In genomic region chr7:130489140-130489967, GRCh38 we compare ENCODE assay signal across 10 cellular contexts. TPM values are rescaled to one million over a fixed set of nuclear protein-coding genes. Genes with fewer than 3 reads are reported as not detected.
DNase-seq lines count a peak whose midpoint lies in the region; TF ChIP-seq lines count a peak whose summit lies in the region.
"Had no signal": no experiment of that assay in that cellular context is flagged by ENCODE, and none has a peak within 500 bp of the region (broad histone marks: within the 10 kb centered on the region; RNA-seq: fewer than 3 reads in every experiment).

No MANE protein-coding gene starts in this region.

- no peaks in the 10 kb centered on the region for H3K27me3 ChIP-seq in A673 (replicated peaks; ENCODE audit: insufficient read depth, low read depth, low read length, poor library complexity)
- no peaks in the 10 kb centered on the region for H3K27me3 ChIP-seq in Loucy (ENCODE audit: insufficient read depth, low read length, poor library complexity, severe bottlenecking)
- peaks cover 6% of the 10 kb centered on the region for H3K27me3 ChIP-seq in CD4-positive, alpha-beta memory T cell (ENCODE audit: insufficient read depth, low read length)
- H3K27me3 ChIP-seq in HAP-1 (ENCODE audit: low read depth): peaks cover 27% of the 10 kb centered on the region

- H2AFZ ChIP-seq in Loucy (ENCODE audit: low read length): no peak overlapping the region

- no peaks in the 10 kb centered on the region for H4K20me1 ChIP-seq in Loucy (ENCODE audit: insufficient read depth, low read length, poor library complexity, severe bottlenecking)

- H3K4me2 ChIP-seq in Loucy (ENCODE audit: low read depth, low read length, poor library complexity, severe bottlenecking): peak overlapping the region; percentile 87

- no peaks in the 10 kb centered on the region for H3K9me3 Mint-ChIP-seq in mesothelial cell of epicardium
- H3K9me3 Mint-ChIP-seq in CD4-positive, alpha-beta memory T cell: peaks cover 0 to 2% (median 0%) of the 10 kb centered on the region in 8 donors

- intact Hi-C loops in A673 (cut with micrococcal nuclease; ENCODE audit: unreplicated experiment): no loop called here
- intact Hi-C loops in CD4-positive, alpha-beta memory T cell (cut with micrococcal nuclease): no loop called here

- peaks cover 50% of the 10 kb centered on the region for H3K79me2 ChIP-seq in Loucy (ENCODE audit: insufficient read depth, low read length)

- H3K4me1 ChIP-seq in A673 (ENCODE audit: insufficient read depth, low read length, poor library complexity, severe bottlenecking): peaks cover 3% of the 10 kb centered on the region
- peaks cover 27% of the 10 kb centered on the region for H3K4me1 ChIP-seq in Loucy (ENCODE audit: insufficient read depth, low read length, poor library complexity, severe bottlenecking)
- peaks cover 18% of the 10 kb centered on the region for H3K4me1 ChIP-seq in CD4-positive, alpha-beta memory T cell (ENCODE audit: insufficient read depth, low read length)
- peaks cover 6% of the 10 kb centered on the region for H3K4me1 ChIP-seq in HAP-1

- H3K36me3 ChIP-seq in A673 (ENCODE audit: insufficient read depth, low read length, poor library complexity, severe bottlenecking): no peaks in the 10 kb centered on the region
- H3K36me3 ChIP-seq in Loucy (ENCODE audit: insufficient read depth, low read length): no peaks in the 10 kb centered on the region
- no peaks in the 10 kb centered on the region for H3K36me3 ChIP-seq in CD4-positive, alpha-beta memory T cell (ENCODE audit: insufficient read depth, low read length)
- H3K36me3 ChIP-seq in HAP-1 (replicated peaks): no peaks in the 10 kb centered on the region
- H3K36me3 ChIP-seq: transverse colon had no signal

- H3K36me3 Mint-ChIP-seq in mesothelial cell of epicardium: no peaks in the 10 kb centered on the region
- no peaks in the 10 kb centered on the region for H3K36me3 Mint-ChIP-seq in CD4-positive, alpha-beta memory T cell

- no TSS peak for BruUV-seq in A673 (replicated peaks; lab: Mats Ljungman, UMichigan)

- peak; percentile 30 for DNase-seq in A673 (ENCODE audit: low spot score)
- peak; percentile 92 for DNase-seq in choroid plexus epithelial cell (ENCODE audit: low read depth)
- peak in 1 of 2 experiments; percentile 51 for DNase-seq in mesothelial cell of epicardium (ENCODE audit: low spot score in 2 of 2, unreplicated experiment in 2 of 2)
- DNase-seq in NCI-H146 (lab: John Stamatoyannopoulos, UW): no peak
- DNase-seq in CD4-positive, alpha-beta memory T cell: no peak
- no peak for DNase-seq in HAP-1 (ENCODE audit: low spot score in 2 of 2)
- no peak for DNase-seq in stimulated activated CD4-positive, alpha-beta T cell treated with anti-CD3 and anti-CD28 coated beads, Interleukin-1b, Interleukin-23, amount 100 ng/mL, for 48 hours
- DNase-seq: Karpas-422, transverse colon had no signal

- peaks cover 73% of the 10 kb centered on the region for H3K4me1 Mint-ChIP-seq in mesothelial cell of epicardium
- H3K4me1 Mint-ChIP-seq in CD4-positive, alpha-beta memory T cell: peaks cover 20 to 44% (median 21%) of the 10 kb centered on the region in 4 donors

- in situ Hi-C loops in HAP-1 (cut with MboI; ENCODE audit: low sequenced_read_pairs): no loop called here

- no peak overlapping the region for H3K9ac ChIP-seq in Loucy (ENCODE audit: low read depth, low read length, poor library complexity, severe bottlenecking)

- TF ChIP-seq CTCF in A673 (conservative IDR thresholded peaks at IDR 0.05; ENCODE audit: low read depth, low read length) (no peak), Loucy (conservative IDR thresholded peaks at IDR 0.05; ENCODE audit: low read length) (no peak), choroid plexus epithelial cell (conservative IDR thresholded peaks at IDR 0.05; ENCODE audit: low read depth, low read length) (no peak), mesothelial cell of epicardium (IDR thresholded peaks at IDR 0.05; ENCODE audit: unreplicated experiment) (no peak)

- H3F3A ChIP-seq in Loucy (ENCODE audit: low read depth): no peaks in the 10 kb centered on the region

- H3K4me3 ChIP-seq in A673 (ENCODE audit: low read depth, low read length, poor library complexity, severe bottlenecking) (no peak overlapping the region), Loucy (ENCODE audit: low read length, poor library complexity, severe bottlenecking) (no peak overlapping the region), choroid plexus epithelial cell (ENCODE audit: low read depth, low read length) (no peak overlapping the region), HAP-1 (no peak overlapping the region)
- H3K4me3 ChIP-seq in CD4-positive, alpha-beta memory T cell (ENCODE audit: low read length in 2 of 2): no peak overlapping the region
- H3K4me3 ChIP-seq: transverse colon had no signal

- H3K27ac Mint-ChIP-seq in mesothelial cell of epicardium: peak overlapping the region; percentile 97
- no peak overlapping the region for H3K27ac Mint-ChIP-seq in CD4-positive, alpha-beta memory T cell

- no peaks in the 10 kb centered on the region for H3K27me3 Mint-ChIP-seq in mesothelial cell of epicardium (ENCODE audit: low read depth)
- peaks cover 37% of the 10 kb centered on the region in 2 donors for H3K27me3 Mint-ChIP-seq in CD4-positive, alpha-beta memory T cell

- no peak overlapping the region for H3K27ac ChIP-seq in A673 (ENCODE audit: low read depth, low read length, poor library complexity, severe bottlenecking)
- H3K27ac ChIP-seq in CD4-positive, alpha-beta memory T cell (ENCODE audit: low read depth, low read length): no peak overlapping the region

- H3K9me3 ChIP-seq in A673 (ENCODE audit: low read depth, low read length, poor library complexity, severe bottlenecking) (no peaks in the 10 kb centered on the region), Loucy (ENCODE audit: insufficient read depth, low read depth, low read length) (no peaks in the 10 kb centered on the region; the same call in 1 of the 2 replicates), HAP-1 (no peaks in the 10 kb centered on the region)
- no peaks in the 10 kb centered on the region for H3K9me3 ChIP-seq in CD4-positive, alpha-beta memory T cell (ENCODE audit: control insufficient read depth in 1 of 2, low read length in 2 of 2)
- H3K9me3 ChIP-seq: transverse colon had no signal

- POLR2A ChIA-PET in A673 (lab: Charles Lee; ENCODE audit: low non-redundant PET): no interaction called here
- POLR2A ChIA-PET in CD4-positive, alpha-beta memory T cell (lab: Charles Lee; ENCODE audit: partially characterized antibody): no interaction called here

- CTCF ChIA-PET in A673 (lab: Charles Lee): interaction anchor here (1.3 kb wide), 1 partner anchor 269 kb away, joined by 4 read pairs; no protein-coding TSS in a partner anchor
- CTCF ChIA-PET in CD4-positive, alpha-beta memory T cell (lab: Charles Lee; ENCODE audit: partially characterized antibody): no interaction called here

- peak overlapping the region; percentile 32 for H3K4me3 Mint-ChIP-seq in mesothelial cell of epicardium
- no peak overlapping the region for H3K4me3 Mint-ChIP-seq in CD4-positive, alpha-beta memory T cell

- H3K9me2 ChIP-seq in Loucy (replicated peaks; ENCODE audit: low read depth, low read length): no peaks in the 10 kb centered on the region

RNA-seq across cellular contexts. Expression of gene MEST, which starts 2.5 kb away (rescaled TPM):
- total RNA-seq in A673 (2021) (34.9 and 37.4 TPM in 2 replicates), mesothelial cell of epicardium (598 to 626 TPM (median 616 TPM) in 3 replicates)
- total RNA-seq in CD4-positive, alpha-beta memory T cell: 1 to 10 TPM; 2.3 to 2.8 TPM
- 1 to 10 TPM; 3.5 to 9.6 TPM for polyA plus RNA-seq in CD4-positive, alpha-beta memory T cell

RNA-seq across cellular contexts. Expression of gene CEP41, which starts 48.5 kb away (rescaled TPM):
- total RNA-seq in A673 (2021): 25.0 and 25.7 TPM in 2 replicates
- 21.7 to 22.5 TPM (median 22.1 TPM) in 3 replicates for total RNA-seq in mesothelial cell of epicardium
- total RNA-seq in CD4-positive, alpha-beta memory T cell: 1 to 10 TPM; 6.0 to 7.3 TPM
- polyA plus RNA-seq in CD4-positive, alpha-beta memory T cell: 10 to 100 TPM; 16.3 to 20.9 TPM

Comparison
In these comparisons a context has a peak if more than half of its experiments do, and no peak if none do; other contexts are left out.
1. DNase-seq: peak in A673 (single experiment) and choroid plexus epithelial cell (single experiment); none in NCI-H146 (single experiment), CD4-positive, alpha-beta memory T cell (0 of 5), HAP-1 (0 of 2) and stimulated activated CD4-positive, alpha-beta T cell treated with anti-CD3 and anti-CD28 coated beads, Interleukin-1b, Interleukin-23, amount 100 ng/mL, for 48 hours (single experiment).
2. RNA of gene MEST, which starts 2.5 kb away (total RNA-seq): 598 to 626 TPM in mesothelial cell of epicardium; 34.9 to 37.4 TPM in A673 and 2.3 to 2.8 TPM in CD4-positive, alpha-beta memory T cell; every median in the first group is over 10 times any median in the second.